25 cellular contexts compared by ENCODE assay signal in the genomic region with DNA sequence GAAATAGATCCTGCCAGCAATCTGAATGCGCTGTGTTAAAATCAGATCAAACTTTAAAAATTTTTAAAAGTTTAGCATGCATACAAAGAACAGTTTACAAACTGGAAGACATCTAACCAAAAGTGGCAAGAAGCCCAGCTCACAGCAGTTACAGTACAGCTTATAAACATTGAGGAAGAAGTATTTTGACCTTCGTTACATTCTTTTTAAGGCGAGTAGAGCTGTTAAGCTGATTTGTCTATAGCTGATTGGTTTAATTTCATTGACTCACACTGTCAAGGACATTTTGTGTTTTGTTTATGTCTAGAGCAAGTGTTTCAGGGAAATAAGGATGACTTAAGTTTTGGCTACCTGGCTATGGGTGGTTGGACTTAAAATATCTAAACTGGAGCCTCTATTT. TPM values are rescaled to one million over a fixed set of nuclear protein-coding genes. Genes with fewer than 3 reads are reported as not detected.
DNase-seq lines count a peak whose midpoint lies in the region; ATAC-seq and TF ChIP-seq lines count a peak whose summit lies in the region.
"Had no signal": no experiment of that assay in that cellular context is flagged by ENCODE, and none has a peak within 500 bp of the region (broad histone marks: within the 10 kb centered on the region; RNA-seq: fewer than 3 reads in every experiment).

No MANE protein-coding gene starts in this region.

- H3K9me3 Mint-ChIP-seq in natural killer cell, result no peaks in the 10 kb centered on the region
- H3K9me3 Mint-ChIP-seq: activated CD4-positive, alpha-beta memory T cell treated with anti-CD3 and anti-CD28 coated beads, Interleukin-2, amount 10 ng/mL, durations not matched to agents 7 days and 5 days; CD8-positive, alpha-beta T cell; stimulated activated memory B cell treated with anti-CD40 and anti-IgM and Interleukin-4, amounts not matched to agents 10 μg/mL and 1 μg/mL and 100 μg/mL, for 72 hours had no signal

- no peaks in the 10 kb centered on the region for H3K9me3 ChIP-seq in fibroblast of lung (ENCODE audit: control insufficient read depth, insufficient read depth, low read depth, low read length)
- H3K9me3 ChIP-seq in psoas muscle, result no peaks in the 10 kb centered on the region
- no peaks in the 10 kb centered on the region for H3K9me3 ChIP-seq in BE2C
- H3K9me3 ChIP-seq: adrenal gland, esophagus muscularis mucosa, HAP-1 had no signal

- peak; percentile 57 for DNase-seq in H4 (ENCODE audit: low spot score)
- DNase-seq in amniotic epithelial cell (ENCODE audit: low read depth), result peak; percentile 64
- peak; percentile 61 to 91 for DNase-seq in fibroblast of lung (ENCODE audit: low read depth in 2 of 2)
- DNase-seq in psoas muscle, result no peak
- DNase-seq in BE2C, result no peak
- no peak for DNase-seq in natural killer cell
- DNase-seq in T-helper 2 cell, result no peak
- DNase-seq: activated CD4-positive, alpha-beta memory T cell treated with anti-CD3 and anti-CD28 coated beads, Interleukin-2, amount 10 ng/mL, durations not matched to agents 7 days and 5 days; activated gamma-delta T cell treated with Interleukin-2 at 50 U/mL for 16 hours; CD8-positive, alpha-beta T cell; effector memory CD4-positive, alpha-beta T cell; GF-D8; left ventricle myocardium superior; midbrain; MM.1S; NCI-H1436 treated with DMSO at 0.1 percent for 48 hours; NCI-H2171; nephron progenitor cell; posterior cingulate gyrus had no signal

- H4K20me1 ChIP-seq in fibroblast of lung (ENCODE audit: control insufficient read depth, extremely low read depth, insufficient read depth, low read length), result no peaks in the 10 kb centered on the region

- H3K4me3 ChIP-seq in fibroblast of lung (replicated peaks in 1 of 4; ENCODE audit: control extremely low read depth in 1 of 4, insufficient read depth in 1 of 4, low read depth in 3 of 4, low read length in 4 of 4) (peak overlapping the region in 1 of 4 experiments; percentile 10), psoas muscle (no peak overlapping the region), BE2C (ENCODE audit: low read depth, low read length) (no peak overlapping the region)
- H3K4me3 ChIP-seq: adrenal gland, esophagus muscularis mucosa, HAP-1 had no signal

- H3K4me2 ChIP-seq in fibroblast of lung (ENCODE audit: extremely low read depth, insufficient read depth, low read length), result peak overlapping the region; percentile 27

- H3K4me3 Mint-ChIP-seq in natural killer cell, result no peak overlapping the region
- H3K4me3 Mint-ChIP-seq: activated CD4-positive, alpha-beta memory T cell treated with anti-CD3 and anti-CD28 coated beads, Interleukin-2, amount 10 ng/mL, durations not matched to agents 7 days and 5 days; CD8-positive, alpha-beta T cell; nephron progenitor cell; stimulated activated memory B cell treated with anti-CD40 and anti-IgM and Interleukin-4, amounts not matched to agents 10 μg/mL and 1 μg/mL and 100 μg/mL, for 72 hours had no signal

- H3K27me3 Mint-ChIP-seq in natural killer cell (ENCODE audit: low read depth in 2 of 2), result no peaks in the 10 kb centered on the region
- H3K27me3 Mint-ChIP-seq: activated CD4-positive, alpha-beta memory T cell treated with anti-CD3 and anti-CD28 coated beads, Interleukin-2, amount 10 ng/mL, durations not matched to agents 7 days and 5 days; stimulated activated memory B cell treated with anti-CD40 and anti-IgM and Interleukin-4, amounts not matched to agents 10 μg/mL and 1 μg/mL and 100 μg/mL, for 72 hours had no signal

- no peak overlapping the region for H3K27ac ChIP-seq in fibroblast of lung (ENCODE audit: insufficient read depth, low read length)
- peak overlapping the region; percentile 36 for H3K27ac ChIP-seq in psoas muscle

- H3K4me1 Mint-ChIP-seq in natural killer cell, result peaks cover 10 to 17% of the 10 kb centered on the region in 2 donors

- peaks cover 3% of the 10 kb centered on the region for H3K4me1 ChIP-seq in fibroblast of lung (ENCODE audit: control insufficient read depth, extremely low read depth, insufficient read depth, low read length)
- H3K4me1 ChIP-seq in psoas muscle, result peaks cover 27% of the 10 kb centered on the region
- no peaks in the 10 kb centered on the region for H3K4me1 ChIP-seq in BE2C

- H3K27me3 ChIP-seq in fibroblast of lung (ENCODE audit: control insufficient read depth, insufficient read depth, low read length) (no peaks in the 10 kb centered on the region), psoas muscle (ENCODE audit: insufficient read depth in 3 of 3, low read length in 2 of 3) (no peaks in the 10 kb centered on the region), BE2C (no peaks in the 10 kb centered on the region)
- H3K27me3 ChIP-seq: adrenal gland, esophagus muscularis mucosa had no signal

- WGBS in psoas muscle, 3 donors, result 48 to 77% (median 52%) methylated on average over 3 of the region's 3 CpGs

- H3K36me3 Mint-ChIP-seq in natural killer cell, result no peaks in the 10 kb centered on the region

- ATAC-seq in psoas muscle (no peak), natural killer cell (no peak), HG02610 (IDR thresholded peaks at IDR 0.05; ENCODE audit: unreplicated experiment) (no peak)
- ATAC-seq: CD8-positive, alpha-beta T cell; left ventricle myocardium superior; Right ventricle myocardium inferior; stimulated activated memory B cell treated with anti-CD40 and anti-IgM and Interleukin-4, amounts not matched to agents 10 μg/mL and 1 μg/mL and 100 μg/mL, for 72 hours had no signal

- intact Hi-C loops in psoas muscle (cut with DNase I) (no loop called here), natural killer cell (cut with micrococcal nuclease) (loop anchor here (5.0 to 10.0 kb wide), 2 partner anchors 223 to 305 kb away; a partner anchor contains a TSS)

- no peak overlapping the region for H3K27ac Mint-ChIP-seq in natural killer cell
- H3K27ac Mint-ChIP-seq: activated CD4-positive, alpha-beta memory T cell treated with anti-CD3 and anti-CD28 coated beads, Interleukin-2, amount 10 ng/mL, durations not matched to agents 7 days and 5 days; CD8-positive, alpha-beta T cell; nephron progenitor cell; stimulated activated memory B cell treated with anti-CD40 and anti-IgM and Interleukin-4, amounts not matched to agents 10 μg/mL and 1 μg/mL and 100 μg/mL, for 72 hours had no signal

- TF ChIP-seq CTCF in fibroblast of lung (conservative IDR thresholded peaks at IDR 0.05 in 1 of 2, IDR thresholded peaks at IDR 0.05 in 1 of 2; ENCODE audit: low read depth in 1 of 2, low read length in 2 of 2), result no peak
- TF ChIP-seq CTCF in psoas muscle (IDR thresholded peaks at IDR 0.05), result no peak
- no peak for TF ChIP-seq CTCF in BE2C (IDR thresholded peaks at IDR 0.05; ENCODE audit: low read depth, low read length)
- TF ChIP-seq CTCF in natural killer cell (IDR thresholded peaks at IDR 0.05), result no peak

- H3K36me3 ChIP-seq in fibroblast of lung (ENCODE audit: control insufficient read depth, insufficient read depth, low read length) (no peaks in the 10 kb centered on the region), psoas muscle (ENCODE audit: insufficient read depth in 1 of 2, low read depth in 1 of 2) (no peaks in the 10 kb centered on the region), BE2C (no peaks in the 10 kb centered on the region)
- H3K36me3 ChIP-seq: adrenal gland, esophagus muscularis mucosa, HAP-1 had no signal

- H2AFZ ChIP-seq in fibroblast of lung (ENCODE audit: low read length), result no peak overlapping the region

- no peak overlapping the region for H3K9ac ChIP-seq in fibroblast of lung (ENCODE audit: insufficient read depth, low read length)

- H3K79me2 ChIP-seq in fibroblast of lung (ENCODE audit: control insufficient read depth, insufficient read depth, low read length), result no peaks in the 10 kb centered on the region

RNA-seq across cellular contexts. Expression of a gene that starts 3.0 kb away (rescaled TPM):
- total RNA-seq in H4 (2014; rRNA removed; shearing (Covaris generic)), result 84.0 and 93.6 TPM in 2 replicates
- total RNA-seq in fibroblast of lung (51.4 and 66.5 TPM in 2 replicates), psoas muscle (100 to 1,000 TPM; 327 to 543 (median 456) TPM), natural killer cell (10 to 100 TPM; 23.5 to 31.4 (median 23.7) TPM)
- polyA plus RNA-seq in fibroblast of lung (23.8 and 43.7 TPM in 2 replicates), psoas muscle (100 to 1,000 TPM in 2 of 3 donors, 10 to 100 TPM in 1; 59.6 to 364 (median 305) TPM)
- 37.4 and 63.5 TPM in 2 replicates for polyA plus RNA-seq in fibroblast of lung (2012)
- 26.7 and 61.1 TPM in 2 replicates for polyA minus RNA-seq in fibroblast of lung (ENCODE audit: low replicate concordance)
- polyA plus RNA-seq in BE2C (2012; ENCODE audit: insufficient read depth, insufficient read length, low read depth), result 5.8 TPM

Comparison
In these comparisons a context has a peak if more than half of its experiments do, and no peak if none do; other contexts are left out.
1. DNase-seq: peak in H4 (single experiment), amniotic epithelial cell (single experiment) and fibroblast of lung (2 of 2); none in psoas muscle (0 of 2), BE2C (single experiment), natural killer cell (single experiment) and T-helper 2 cell (0 of 5).